Comparison of ENCODE assay signal across 8 cellular contexts in genomic region chr4:104490770-104491395, GRCh38. TPM values are rescaled to one million over a fixed set of nuclear protein-coding genes. Genes with fewer than 3 reads are reported as not detected.
DNase-seq lines count a peak whose midpoint lies in the region; ATAC-seq and TF ChIP-seq lines count a peak whose summit lies in the region.

No MANE protein-coding gene starts in this region.

- H3K4me3 ChIP-seq in AG09309 (ENCODE audit: control insufficient read depth, low read depth, low read length) = peak overlapping the region; percentile 43

- DNase-seq in AG09309 (ENCODE audit: low read depth) = no peak
- peak; percentile 10 for DNase-seq in GM19240 (ENCODE audit: insufficient read length, low spot score)
- peak; percentile 56 for DNase-seq in NCI-H510A (lab: John Stamatoyannopoulos, UW)
- peak; percentile 43 for DNase-seq in activated CD4-positive, alpha-beta T cell treated with anti-CD3 and anti-CD28 coated beads, Interleukin-2, amount 50 U/mL, for 1 hour
- DNase-seq in effector CD8-positive, alpha-beta T cell (lab: John Stamatoyannopoulos, UW) = peak; percentile 16
- DNase-seq in lung microvascular endothelial cell (ENCODE audit: low read depth in 2 of 2) = peak; percentile 39 to 67
- DNase-seq in stimulated activated CD8-positive, alpha-beta memory T cell treated with anti-CD3 and anti-CD28 coated beads, Interleukin-4, amount 100 ng/mL, for 48 hours = peak; percentile 54

- no peak for TF ChIP-seq CTCF in AG09309 (IDR thresholded peaks at IDR 0.05; ENCODE audit: control insufficient read depth, insufficient read depth, low read depth, low read length, missing control alignments)

- ATAC-seq in HG03342 (IDR thresholded peaks at IDR 0.05; ENCODE audit: unreplicated experiment) = peak; percentile 31

RNA-seq across cellular contexts. Expression of gene CXXC4, which starts 3.8 kb away (rescaled TPM):
- total RNA-seq in lung microvascular endothelial cell = under 0.01 TPM in 1 of 2 replicates, not detected in the other
